2 cellular contexts compared by ENCODE assay signal in the genomic region with DNA sequence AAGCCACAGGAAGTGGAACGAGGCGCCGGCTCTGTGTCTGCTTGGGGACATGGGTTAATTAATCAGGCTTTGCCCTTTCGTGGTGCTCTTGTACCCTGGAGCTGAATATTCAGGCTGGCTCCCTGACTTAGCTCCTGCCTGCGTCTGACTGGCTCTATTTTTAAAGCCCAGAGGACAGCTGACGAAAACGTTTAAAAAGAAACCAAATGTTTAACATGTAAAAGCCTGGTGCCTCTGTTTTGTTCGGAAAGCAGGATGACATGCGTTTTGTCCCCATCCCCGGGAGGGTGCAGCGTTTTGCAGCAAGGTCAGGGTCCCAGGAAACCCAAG.
A peak's percentile ranks its signal among the peaks of the same experiment; 100 is the strongest.
TF ChIP-seq lines count a peak whose summit lies in the region.

No MANE protein-coding gene starts in this region.

TF ChIP-seq in IMR-90, 13 proteins besides CTCF, POLR2A, EP300 and RAD21:
- TF ChIP-seq, protein P1, sequence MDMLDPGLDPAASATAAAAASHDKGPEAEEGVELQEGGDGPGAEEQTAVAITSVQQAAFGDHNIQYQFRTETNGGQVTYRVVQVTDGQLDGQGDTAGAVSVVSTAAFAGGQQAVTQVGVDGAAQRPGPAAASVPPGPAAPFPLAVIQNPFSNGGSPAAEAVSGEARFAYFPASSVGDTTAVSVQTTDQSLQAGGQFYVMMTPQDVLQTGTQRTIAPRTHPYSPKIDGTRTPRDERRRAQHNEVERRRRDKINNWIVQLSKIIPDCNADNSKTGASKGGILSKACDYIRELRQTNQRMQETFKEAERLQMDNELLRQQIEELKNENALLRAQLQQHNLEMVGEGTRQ (IDR thresholded peaks at IDR 0.05; ENCODE audit: low read depth, low read length), result no peak
- no peak for TF ChIP-seq CEBPB (IDR thresholded peaks at IDR 0.05; ENCODE audit: low read depth, low read length)
- TF ChIP-seq MAZ (IDR thresholded peaks at IDR 0.05; ENCODE audit: borderline replicate concordance, low read depth, low read length), result no peak
- TF ChIP-seq MAFK (IDR thresholded peaks at IDR 0.05; ENCODE audit: low read depth, low read length), result no peak
- TF ChIP-seq CHD1 (IDR thresholded peaks at IDR 0.05; ENCODE audit: low read depth, low read length), result no peak
- no peak for TF ChIP-seq NFE2L2 (IDR thresholded peaks at IDR 0.05; ENCODE audit: low read depth, low read length)
- no peak for TF ChIP-seq RCOR1 (IDR thresholded peaks at IDR 0.05; ENCODE audit: insufficient replicate concordance, low read length)
TF ChIP-seq in IMR-90: peak in this region for 0.

TF ChIP-seq in HepG2, 621 proteins besides CTCF, POLR2A, EP300 and RAD21:
- TF ChIP-seq, protein P2, sequence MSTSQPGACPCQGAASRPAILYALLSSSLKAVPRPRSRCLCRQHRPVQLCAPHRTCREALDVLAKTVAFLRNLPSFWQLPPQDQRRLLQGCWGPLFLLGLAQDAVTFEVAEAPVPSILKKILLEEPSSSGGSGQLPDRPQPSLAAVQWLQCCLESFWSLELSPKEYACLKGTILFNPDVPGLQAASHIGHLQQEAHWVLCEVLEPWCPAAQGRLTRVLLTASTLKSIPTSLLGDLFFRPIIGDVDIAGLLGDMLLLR (CRISPR knock-in tag; IDR thresholded peaks at IDR 0.05), result no peak
- TF ChIP-seq, protein P3, sequence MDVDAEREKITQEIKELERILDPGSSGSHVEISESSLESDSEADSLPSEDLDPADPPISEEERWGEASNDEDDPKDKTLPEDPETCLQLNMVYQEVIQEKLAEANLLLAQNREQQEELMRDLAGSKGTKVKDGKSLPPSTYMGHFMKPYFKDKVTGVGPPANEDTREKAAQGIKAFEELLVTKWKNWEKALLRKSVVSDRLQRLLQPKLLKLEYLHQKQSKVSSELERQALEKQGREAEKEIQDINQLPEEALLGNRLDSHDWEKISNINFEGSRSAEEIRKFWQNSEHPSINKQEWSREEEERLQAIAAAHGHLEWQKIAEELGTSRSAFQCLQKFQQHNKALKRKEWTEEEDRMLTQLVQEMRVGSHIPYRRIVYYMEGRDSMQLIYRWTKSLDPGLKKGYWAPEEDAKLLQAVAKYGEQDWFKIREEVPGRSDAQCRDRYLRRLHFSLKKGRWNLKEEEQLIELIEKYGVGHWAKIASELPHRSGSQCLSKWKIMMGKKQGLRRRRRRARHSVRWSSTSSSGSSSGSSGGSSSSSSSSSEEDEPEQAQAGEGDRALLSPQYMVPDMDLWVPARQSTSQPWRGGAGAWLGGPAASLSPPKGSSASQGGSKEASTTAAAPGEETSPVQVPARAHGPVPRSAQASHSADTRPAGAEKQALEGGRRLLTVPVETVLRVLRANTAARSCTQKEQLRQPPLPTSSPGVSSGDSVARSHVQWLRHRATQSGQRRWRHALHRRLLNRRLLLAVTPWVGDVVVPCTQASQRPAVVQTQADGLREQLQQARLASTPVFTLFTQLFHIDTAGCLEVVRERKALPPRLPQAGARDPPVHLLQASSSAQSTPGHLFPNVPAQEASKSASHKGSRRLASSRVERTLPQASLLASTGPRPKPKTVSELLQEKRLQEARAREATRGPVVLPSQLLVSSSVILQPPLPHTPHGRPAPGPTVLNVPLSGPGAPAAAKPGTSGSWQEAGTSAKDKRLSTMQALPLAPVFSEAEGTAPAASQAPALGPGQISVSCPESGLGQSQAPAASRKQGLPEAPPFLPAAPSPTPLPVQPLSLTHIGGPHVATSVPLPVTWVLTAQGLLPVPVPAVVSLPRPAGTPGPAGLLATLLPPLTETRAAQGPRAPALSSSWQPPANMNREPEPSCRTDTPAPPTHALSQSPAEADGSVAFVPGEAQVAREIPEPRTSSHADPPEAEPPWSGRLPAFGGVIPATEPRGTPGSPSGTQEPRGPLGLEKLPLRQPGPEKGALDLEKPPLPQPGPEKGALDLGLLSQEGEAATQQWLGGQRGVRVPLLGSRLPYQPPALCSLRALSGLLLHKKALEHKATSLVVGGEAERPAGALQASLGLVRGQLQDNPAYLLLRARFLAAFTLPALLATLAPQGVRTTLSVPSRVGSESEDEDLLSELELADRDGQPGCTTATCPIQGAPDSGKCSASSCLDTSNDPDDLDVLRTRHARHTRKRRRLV (CRISPR knock-in tag; IDR thresholded peaks at IDR 0.05), result no peak
- TF ChIP-seq ZFP82 (CRISPR knock-in tag; IDR thresholded peaks at IDR 0.05; ENCODE audit: borderline replicate concordance), result no peak
- 0 out of 2 replicates have a peak, but pooled peaks have one; percentile 40 for TF ChIP-seq NCOA1 (CRISPR knock-in tag; IDR thresholded peaks at IDR 0.05)
- TF ChIP-seq KDM5A (IDR thresholded peaks at IDR 0.05; ENCODE audit: borderline replicate concordance, low read length), result no peak
- no peak for TF ChIP-seq FOXK2 (IDR thresholded peaks at IDR 0.05)
- TF ChIP-seq, protein P4, sequence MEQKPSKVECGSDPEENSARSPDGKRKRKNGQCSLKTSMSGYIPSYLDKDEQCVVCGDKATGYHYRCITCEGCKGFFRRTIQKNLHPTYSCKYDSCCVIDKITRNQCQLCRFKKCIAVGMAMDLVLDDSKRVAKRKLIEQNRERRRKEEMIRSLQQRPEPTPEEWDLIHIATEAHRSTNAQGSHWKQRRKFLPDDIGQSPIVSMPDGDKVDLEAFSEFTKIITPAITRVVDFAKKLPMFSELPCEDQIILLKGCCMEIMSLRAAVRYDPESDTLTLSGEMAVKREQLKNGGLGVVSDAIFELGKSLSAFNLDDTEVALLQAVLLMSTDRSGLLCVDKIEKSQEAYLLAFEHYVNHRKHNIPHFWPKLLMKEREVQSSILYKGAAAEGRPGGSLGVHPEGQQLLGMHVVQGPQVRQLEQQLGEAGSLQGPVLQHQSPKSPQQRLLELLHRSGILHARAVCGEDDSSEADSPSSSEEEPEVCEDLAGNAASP (CRISPR knock-in tag; IDR thresholded peaks at IDR 0.05; ENCODE audit: borderline replicate concordance), result no peak
- no peak for TF ChIP-seq ZNF883 (CRISPR knock-in tag; IDR thresholded peaks at IDR 0.05; ENCODE audit: not compliant biosample characterization)
- TF ChIP-seq, protein P5, sequence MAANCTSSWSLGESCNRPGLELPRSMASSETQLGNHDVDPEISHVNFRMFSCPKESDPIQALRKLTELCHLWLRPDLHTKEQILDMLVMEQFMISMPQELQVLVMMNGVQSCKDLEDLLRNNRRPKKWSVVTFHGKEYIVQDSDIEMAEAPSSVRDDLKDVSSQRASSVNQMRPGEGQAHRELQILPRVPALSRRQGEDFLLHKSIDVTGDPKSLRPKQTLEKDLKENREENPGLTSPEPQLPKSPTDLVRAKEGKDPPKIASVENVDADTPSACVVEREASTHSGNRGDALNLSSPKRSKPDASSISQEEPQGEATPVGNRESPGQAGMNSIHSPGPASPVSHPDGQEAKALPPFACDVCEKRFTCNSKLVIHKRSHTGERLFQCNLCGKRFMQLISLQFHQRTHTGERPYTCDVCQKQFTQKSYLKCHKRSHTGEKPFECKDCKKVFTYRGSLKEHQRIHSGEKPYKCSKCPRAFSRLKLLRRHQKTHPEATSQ (CRISPR knock-in tag; IDR thresholded peaks at IDR 0.05; ENCODE audit: borderline replicate concordance), result no peak
- no peak for TF ChIP-seq ZNF430 (CRISPR knock-in tag; IDR thresholded peaks at IDR 0.05)
- no peak for TF ChIP-seq ZNF616 (CRISPR knock-in tag; IDR thresholded peaks at IDR 0.05; ENCODE audit: low read depth)
- TF ChIP-seq, protein P6, sequence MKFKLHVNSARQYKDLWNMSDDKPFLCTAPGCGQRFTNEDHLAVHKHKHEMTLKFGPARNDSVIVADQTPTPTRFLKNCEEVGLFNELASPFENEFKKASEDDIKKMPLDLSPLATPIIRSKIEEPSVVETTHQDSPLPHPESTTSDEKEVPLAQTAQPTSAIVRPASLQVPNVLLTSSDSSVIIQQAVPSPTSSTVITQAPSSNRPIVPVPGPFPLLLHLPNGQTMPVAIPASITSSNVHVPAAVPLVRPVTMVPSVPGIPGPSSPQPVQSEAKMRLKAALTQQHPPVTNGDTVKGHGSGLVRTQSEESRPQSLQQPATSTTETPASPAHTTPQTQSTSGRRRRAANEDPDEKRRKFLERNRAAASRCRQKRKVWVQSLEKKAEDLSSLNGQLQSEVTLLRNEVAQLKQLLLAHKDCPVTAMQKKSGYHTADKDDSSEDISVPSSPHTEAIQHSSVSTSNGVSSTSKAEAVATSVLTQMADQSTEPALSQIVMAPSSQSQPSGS (CRISPR knock-in tag; IDR thresholded peaks at IDR 0.05), result no peak
- TF ChIP-seq KDM2A (CRISPR knock-in tag; IDR thresholded peaks at IDR 0.05; ENCODE audit: borderline replicate concordance, low read depth), result no peak
- no peak for TF ChIP-seq ISL2 (CRISPR knock-in tag; IDR thresholded peaks at IDR 0.05)
- TF ChIP-seq ZNF777 (CRISPR knock-in tag; IDR thresholded peaks at IDR 0.05), result no peak
- TF ChIP-seq SP2 (CRISPR knock-in tag; IDR thresholded peaks at IDR 0.05), result 0 out of 2 replicates have a peak, but pooled peaks have one; percentile 20
